14 cellular contexts compared by ENCODE assay signal in the genomic region with DNA sequence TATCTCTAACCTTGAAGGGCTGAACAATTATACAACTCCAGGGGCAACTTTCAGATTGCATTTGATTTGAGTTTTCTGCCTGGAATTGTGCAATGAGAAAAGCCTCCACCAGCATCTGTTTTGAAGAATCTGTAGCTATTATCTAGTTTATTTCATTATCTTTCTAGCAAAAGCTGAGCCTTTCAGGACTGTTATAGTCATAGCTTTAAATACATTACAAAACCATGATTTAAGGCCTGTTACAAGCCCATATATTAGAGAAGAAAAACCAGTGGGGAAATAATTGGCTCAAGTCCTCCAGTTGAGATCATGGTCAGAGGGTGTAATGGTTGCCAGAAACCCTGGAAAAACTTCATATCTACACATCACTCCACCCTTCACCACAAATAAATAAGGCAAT.
A peak's percentile ranks its signal among the peaks of the same experiment; 100 is the strongest.
DNase-seq lines count a peak whose midpoint lies in the region; TF ChIP-seq lines count a peak whose summit lies in the region.
"Had no signal": no experiment of that assay in that cellular context is flagged by ENCODE, and none has a peak within 500 bp of the region (broad histone marks: within the 10 kb centered on the region; RNA-seq: fewer than 3 reads in every experiment).

No MANE protein-coding gene starts in this region.

- intact Hi-C loops in uterus (cut with DNase I; ENCODE audit: low total_unique reads) = no loop called here

- DNase-seq in GM04504 (ENCODE audit: low read depth) (peak; percentile 26), astrocyte of the spinal cord (ENCODE audit: low read depth, low spot score) (peak; percentile 7), fibroblast of the conjunctiva (ENCODE audit: low read depth) (peak; percentile 9), stromal cell of bone marrow (ENCODE audit: low read depth) (peak; percentile 54), uterus (no peak), glomerular visceral epithelial cell (ENCODE audit: extremely low spot score) (no peak), mesenteric fat pad (ENCODE audit: low spot score) (no peak)
- DNase-seq: COR-L47, KG1, NCI-H1048, NCI-H2107, NCI-H446, SJCRH30 had no signal

- H3K4me1 ChIP-seq in uterus = no peaks in the 10 kb centered on the region
- H3K4me1 ChIP-seq: SJCRH30 had no signal

- H3K4me3 ChIP-seq in astrocyte of the spinal cord (ENCODE audit: low read depth, low read length) = no peak overlapping the region
- no peak overlapping the region for H3K4me3 ChIP-seq in uterus
- H3K4me3 ChIP-seq: SJCRH30 had no signal

- H3K27ac ChIP-seq in uterus = peak overlapping the region in 1 of 2 donors; percentile 34
- H3K27ac ChIP-seq: RWPE1, SJCRH30 had no signal

- no peaks in the 10 kb centered on the region for H3K27me3 ChIP-seq in uterus
- H3K27me3 ChIP-seq: SJCRH30 had no signal

- H3K36me3 ChIP-seq in uterus = no peaks in the 10 kb centered on the region
- H3K36me3 ChIP-seq: SJCRH30 had no signal

- no peak for TF ChIP-seq CTCF in astrocyte of the spinal cord (IDR thresholded peaks at IDR 0.05; ENCODE audit: low read depth, low read length)
- no peak for TF ChIP-seq CTCF in uterus (IDR thresholded peaks at IDR 0.05)

- TF ChIP-seq POLR2A in uterus (IDR thresholded peaks at IDR 0.05) = no peak

- H3K9me3 ChIP-seq in uterus = no peaks in the 10 kb centered on the region
- H3K9me3 ChIP-seq: SJCRH30 had no signal

- in situ Hi-C loops in astrocyte of the spinal cord (cut with HindIII; ENCODE audit: low sequenced_read_pairs) = no loop called here

Comparison
In these comparisons a context has a peak if more than half of its experiments do, and no peak if none do; other contexts are left out.
1. DNase-seq: peak in GM04504 (single experiment), astrocyte of the spinal cord (single experiment), fibroblast of the conjunctiva (single experiment) and stromal cell of bone marrow (single experiment); none in uterus (0 of 2), glomerular visceral epithelial cell (single experiment) and mesenteric fat pad (single experiment).